8 cellular contexts compared by ENCODE assay signal in genomic region chr6:12290490-12290820, GRCh38. TPM values are rescaled to one million over a fixed set of nuclear protein-coding genes. Genes with fewer than 3 reads are reported as not detected.
DNase-seq lines count a peak whose midpoint lies in the region; ATAC-seq, FAIRE-seq and TF ChIP-seq lines count a peak whose summit lies in the region.

No MANE protein-coding gene starts in this region.

- DNase-seq in KG1 (lab: John Stamatoyannopoulos, UW) (peak; percentile 55), pancreas (no peak), NCI-H1048 (lab: John Stamatoyannopoulos, UW) (no peak), SHP77 (lab: John Stamatoyannopoulos, UW) (no peak), posterior cingulate gyrus (no peak)
- DNase-seq in effector memory CD8-positive, alpha-beta T cell = no peak

- H3K36me3 Mint-ChIP-seq in effector memory CD8-positive, alpha-beta T cell (ENCODE audit: insufficient read depth) = no peaks in the 10 kb centered on the region

- peak overlapping the region; percentile 7 to 51 (median 24) for H3K4me3 ChIP-seq in pancreas

- peaks cover 69 to 70% of the 10 kb centered on the region in 2 donors for H3K27me3 Mint-ChIP-seq in effector memory CD8-positive, alpha-beta T cell

- peaks cover 0 to 11% (median 0%) of the 10 kb centered on the region in 3 donors for H3K4me1 ChIP-seq in pancreas

- peak overlapping the region; percentile 71 to 76 for H3K4me3 Mint-ChIP-seq in effector memory CD8-positive, alpha-beta T cell

- 1% methylated on average over 10 of the region's 10 CpGs for WGBS in pancreas, 2 donors

- no peaks in the 10 kb centered on the region for H3K27me3 ChIP-seq in pancreas

- intact Hi-C loops in pancreas (cut with DNase I) = loop anchor here in 2 of 3 donors (5.0 to 10.0 kb wide), 3 partner anchors 214 to 312 kb away; no protein-coding TSS in a partner anchor
- intact Hi-C loops in posterior cingulate gyrus (cut with DNase I) = loop anchor here (10.0 kb wide), 1 partner anchor 314 kb away; no protein-coding TSS in a partner anchor

- peak overlapping the region; percentile 6 to 78 (median 40) for H3K27ac ChIP-seq in pancreas

- no peaks in the 10 kb centered on the region for H3K36me3 ChIP-seq in pancreas

- H3K9me3 ChIP-seq in pancreas = no peaks in the 10 kb centered on the region

- H3K4me1 Mint-ChIP-seq in effector memory CD8-positive, alpha-beta T cell (ENCODE audit: low read depth in 2 of 2) = peaks cover 12 to 17% of the 10 kb centered on the region in 2 donors

- no peaks in the 10 kb centered on the region for H3K9me3 Mint-ChIP-seq in effector memory CD8-positive, alpha-beta T cell

- no peak for FAIRE-seq in pancreas (lab: Jason Lieb, UNC)

- ATAC-seq in GM18498 (IDR thresholded peaks at IDR 0.05; ENCODE audit: unreplicated experiment) (peak; percentile 17), pancreas (no peak), HG03135 (IDR thresholded peaks at IDR 0.05; ENCODE audit: unreplicated experiment) (no peak)
- no peak for ATAC-seq in effector memory CD8-positive, alpha-beta T cell (replicated peaks)

- H3K27ac Mint-ChIP-seq in effector memory CD8-positive, alpha-beta T cell = no peak overlapping the region

- TF ChIP-seq CTCF in pancreas (IDR thresholded peaks at IDR 0.05) = peak in 2 of 4 donors; percentile 2 to 7

RNA-seq across cellular contexts. Expression of gene EDN1, which starts 0.3 kb away (rescaled TPM):
- 10 to 100 TPM in 2 of 6 donors, 1 to 10 TPM in 4; 2.4 to 16.0 (median 3.8) TPM for total RNA-seq in pancreas
- polyA plus RNA-seq in pancreas = 1 to 10 TPM; 5.9 to 7.3 TPM
